ENCODE assay signal across 11 cellular contexts in the genomic region with DNA sequence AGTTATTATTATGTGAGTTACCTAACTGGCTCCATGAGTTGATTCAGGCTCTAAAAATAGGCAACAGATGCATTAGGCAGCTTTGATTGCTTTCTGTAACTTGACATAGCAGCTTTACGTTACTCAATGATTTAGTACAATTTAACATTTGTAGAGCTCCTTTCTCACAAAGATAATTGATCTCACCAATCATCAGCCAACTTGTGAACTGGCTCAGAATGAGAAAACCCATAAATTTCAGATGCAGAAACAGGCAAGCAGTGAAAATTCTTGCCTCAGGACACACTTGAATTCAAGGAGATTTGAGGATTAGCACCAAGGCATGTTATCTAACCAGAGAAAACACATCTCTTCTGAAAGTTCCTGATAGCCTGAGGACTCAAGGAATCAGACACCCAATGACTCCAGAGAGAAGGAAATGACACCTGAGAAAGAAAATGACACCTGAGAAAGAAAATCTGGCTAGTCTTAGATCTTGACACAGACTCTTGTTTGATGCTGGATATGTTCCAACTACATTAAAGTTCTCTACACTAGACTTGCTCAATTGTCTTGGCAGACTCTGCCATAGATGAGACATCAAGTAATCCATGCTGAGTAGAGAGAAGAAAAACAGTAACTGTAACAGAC.
DNase-seq lines count a peak whose midpoint lies in the region; ATAC-seq and TF ChIP-seq lines count a peak whose summit lies in the region.
"Had no signal": no experiment of that assay in that cellular context is flagged by ENCODE, and none has a peak within 500 bp of the region (broad histone marks: within the 10 kb centered on the region; RNA-seq: fewer than 3 reads in every experiment).

No MANE protein-coding gene starts in this region.

- no peaks in the 10 kb centered on the region for H3K4me1 ChIP-seq in Peyer's patch

- H3K27me3 ChIP-seq in Peyer's patch, result no peaks in the 10 kb centered on the region
- H3K27me3 ChIP-seq: heart right ventricle had no signal

- no peak for TF ChIP-seq CTCF in nephron progenitor cell (IDR thresholded peaks at IDR 0.05)
- no peak for TF ChIP-seq CTCF in Peyer's patch (IDR thresholded peaks at IDR 0.05)

- no peaks in the 10 kb centered on the region for H3K36me3 ChIP-seq in Peyer's patch
- H3K36me3 ChIP-seq: heart right ventricle had no signal

- H3K9me3 Mint-ChIP-seq in activated naive CD8-positive, alpha-beta T cell treated with anti-CD3 and anti-CD28 coated beads for 36 hours, result peaks cover 11% of the 10 kb centered on the region
- H3K9me3 Mint-ChIP-seq in nephron progenitor cell, result no peaks in the 10 kb centered on the region

- H3K36me3 Mint-ChIP-seq in activated naive CD8-positive, alpha-beta T cell treated with anti-CD3 and anti-CD28 coated beads for 36 hours, result peaks cover 18% of the 10 kb centered on the region
- no peaks in the 10 kb centered on the region for H3K36me3 Mint-ChIP-seq in nephron progenitor cell (ENCODE audit: low read depth)

- no peak overlapping the region for H3K4me3 ChIP-seq in Peyer's patch
- H3K4me3 ChIP-seq: heart right ventricle had no signal

- no peaks in the 10 kb centered on the region for H3K27me3 Mint-ChIP-seq in activated naive CD8-positive, alpha-beta T cell treated with anti-CD3 and anti-CD28 coated beads for 36 hours
- H3K27me3 Mint-ChIP-seq in nephron progenitor cell (ENCODE audit: low read depth, poor library complexity), result peaks cover 2% of the 10 kb centered on the region

- H3K27ac ChIP-seq in Peyer's patch, result no peak overlapping the region
- H3K27ac ChIP-seq: VCaP had no signal

- DNase-seq in NCI-H1105 treated with DMSO at 0.1 percent for 48 hours (lab: John Stamatoyannopoulos, UW) (peak; percentile 25), NCI-H1105 (lab: John Stamatoyannopoulos, UW) (no peak), nephron progenitor cell (no peak), SIG-M5 (lab: John Stamatoyannopoulos, UW) (no peak), Peyer's patch (no peak)
- no peak for DNase-seq in activated naive CD8-positive, alpha-beta T cell treated with anti-CD3 and anti-CD28 coated beads for 36 hours
- DNase-seq: heart right ventricle; stimulated activated CD4-positive, alpha-beta T cell treated with anti-CD3 and anti-CD28 coated beads, Interleukin-2, amount 100 ng/mL, for 48 hours had no signal

- H3K9me3 ChIP-seq in Peyer's patch, result no peaks in the 10 kb centered on the region
- H3K9me3 ChIP-seq: heart right ventricle had no signal

- H3K4me3 Mint-ChIP-seq in activated naive CD8-positive, alpha-beta T cell treated with anti-CD3 and anti-CD28 coated beads for 36 hours, result peak overlapping the region; percentile 5
- H3K4me3 Mint-ChIP-seq in nephron progenitor cell, result no peak overlapping the region

- H3K27ac Mint-ChIP-seq in activated naive CD8-positive, alpha-beta T cell treated with anti-CD3 and anti-CD28 coated beads for 36 hours, result peak overlapping the region; percentile 82
- peak overlapping the region; percentile 31 for H3K27ac Mint-ChIP-seq in nephron progenitor cell

- ATAC-seq in HG03135 (IDR thresholded peaks at IDR 0.05; ENCODE audit: unreplicated experiment) (peak; percentile 45), GM18520 (IDR thresholded peaks at IDR 0.05; ENCODE audit: unreplicated experiment) (no peak)

- TF ChIP-seq POLR2A in Peyer's patch (IDR thresholded peaks at IDR 0.05), result no peak

- H3K4me1 Mint-ChIP-seq in activated naive CD8-positive, alpha-beta T cell treated with anti-CD3 and anti-CD28 coated beads for 36 hours, result peaks cover 58% of the 10 kb centered on the region
- H3K4me1 Mint-ChIP-seq in nephron progenitor cell, result peaks cover 12% of the 10 kb centered on the region
